ENCODE assay signal across 11 cellular contexts in genomic region chr5:115962239-115962564, GRCh38. TPM values are rescaled to one million over a fixed set of nuclear protein-coding genes. Genes with fewer than 3 reads are reported as not detected.
A peak's percentile ranks its signal among the peaks of the same experiment; 100 is the strongest.
DNase-seq lines count a peak whose midpoint lies in the region; ATAC-seq and TF ChIP-seq lines count a peak whose summit lies in the region.
"Had no signal": no experiment of that assay in that cellular context is flagged by ENCODE, and none has a peak within 500 bp of the region (broad histone marks: within the 10 kb centered on the region; RNA-seq: fewer than 3 reads in every experiment).

LVRN (plus strand) TSS chr5:115962475; CDS start chr5:115962618, 143 bp downstream.

- no peak within 1 kb of the TSS for H3K9ac ChIP-seq in duodenal mucosa (ENCODE audit: low read depth in 1 of 2, low read length in 2 of 2)

- H3K27me3 Mint-ChIP-seq in activated T-cell treated with anti-CD3 and anti-CD28 coated beads, Interleukin-2, amount 50 U/mL, for 24 hours = peaks cover 71% of the 10 kb centered on the region

- peak within 1 kb of the TSS; percentile 47 to 54 for H3K4me3 ChIP-seq in duodenal mucosa (ENCODE audit: low read depth in 1 of 2, low read length in 2 of 2)
- peak within 1 kb of the TSS; percentile 31 for H3K4me3 ChIP-seq in mesodermal cell (ENCODE audit: extremely low read depth, insufficient read depth, low read length, poor library complexity, severe bottlenecking)
- H3K4me3 ChIP-seq in transverse colon = peak within 1 kb of the TSS in 3 of 4 donors; percentile 4 to 45 (median 26)

- peaks cover 15% of the 10 kb centered on the region for H3K4me1 Mint-ChIP-seq in activated T-cell treated with anti-CD3 and anti-CD28 coated beads, Interleukin-2, amount 50 U/mL, for 24 hours (ENCODE audit: low read depth)

- no peaks in the 10 kb centered on the region for H3K36me3 Mint-ChIP-seq in activated T-cell treated with anti-CD3 and anti-CD28 coated beads, Interleukin-2, amount 50 U/mL, for 24 hours (ENCODE audit: low read depth)

- WGBS in mesodermal cell (ENCODE audit: insufficient coverage in 2 of 2), 2 experiments = 0 to 16% methylated on average over 5 to 8 of the region's 18 CpGs
- WGBS in transverse colon (ENCODE audit: low coverage in 1 of 2), 2 donors = 28% methylated on average over 15 of the region's 18 CpGs; no CpG with 5 or more reads in 1 of the 2 donors

- no peak within 1 kb of the TSS for H3K27ac Mint-ChIP-seq in activated T-cell treated with anti-CD3 and anti-CD28 coated beads, Interleukin-2, amount 50 U/mL, for 24 hours

- ATAC-seq in HG03108 (IDR thresholded peaks at IDR 0.05; ENCODE audit: unreplicated experiment) (no peak), GM19397 (IDR thresholded peaks at IDR 0.05; ENCODE audit: unreplicated experiment) (no peak)

- no peak for DNase-seq in activated T-cell treated with anti-CD3 and anti-CD28 coated beads, Interleukin-2, amount 50 U/mL, for 24 hours
- DNase-seq in activated T-cell treated with anti-CD3 and anti-CD28 coated beads for 4 hours (no peak), transverse colon (no peak), UCSD-AML1 (lab: John Stamatoyannopoulos, UW; ENCODE audit: unreplicated experiment) (no peak)
- DNase-seq: ACHN, KBM-7, OCI-M1 had no signal

- no peaks in the 10 kb centered on the region for H3K9me3 Mint-ChIP-seq in activated T-cell treated with anti-CD3 and anti-CD28 coated beads, Interleukin-2, amount 50 U/mL, for 24 hours

- no peak for TF ChIP-seq POLR2A in transverse colon (IDR thresholded peaks at IDR 0.05)

- H3K27ac ChIP-seq in duodenal mucosa (ENCODE audit: low read depth, low read length) = no peak within 1 kb of the TSS
- H3K27ac ChIP-seq in mesodermal cell (ENCODE audit: low read depth, low read length, severe bottlenecking) = no peak within 1 kb of the TSS
- H3K27ac ChIP-seq in transverse colon = no peak within 1 kb of the TSS

- no peak for TF ChIP-seq EP300 in transverse colon (IDR thresholded peaks at IDR 0.05; ENCODE audit: low read depth)

- TF ChIP-seq CTCF in transverse colon (IDR thresholded peaks at IDR 0.05) = no peak

- H3K36me3 ChIP-seq in duodenal mucosa (ENCODE audit: control insufficient read depth in 1 of 2, insufficient read depth in 2 of 2, low read length in 2 of 2) (no peaks in the 10 kb centered on the region), mesodermal cell (ENCODE audit: control insufficient read depth, insufficient read depth, low read length) (no peaks in the 10 kb centered on the region), transverse colon (no peaks in the 10 kb centered on the region)

- H3K27me3 ChIP-seq in duodenal mucosa (ENCODE audit: control insufficient read depth in 1 of 2, insufficient read depth in 2 of 2, low read length in 2 of 2) = peaks cover 36 to 65% of the 10 kb centered on the region in 2 donors
- peaks cover 81% of the 10 kb centered on the region for H3K27me3 ChIP-seq in transverse colon

- H3K9me3 ChIP-seq in duodenal mucosa (ENCODE audit: control insufficient read depth in 1 of 2, low read length in 2 of 2) (no peaks in the 10 kb centered on the region), mesodermal cell (ENCODE audit: control insufficient read depth, low read length) (no peaks in the 10 kb centered on the region), transverse colon (no peaks in the 10 kb centered on the region)

- H3K4me3 Mint-ChIP-seq in activated T-cell treated with anti-CD3 and anti-CD28 coated beads, Interleukin-2, amount 50 U/mL, for 24 hours = peak within 1 kb of the TSS; percentile 20

- H3K4me1 ChIP-seq in duodenal mucosa (ENCODE audit: control insufficient read depth in 1 of 2, insufficient read depth in 2 of 2, low read length in 2 of 2) (peaks cover 5 to 9% of the 10 kb centered on the region in 2 donors), mesodermal cell (ENCODE audit: control insufficient read depth, insufficient read depth, low read length, poor library complexity, severe bottlenecking) (peaks cover 3% of the 10 kb centered on the region), transverse colon (peaks cover 0 to 20% (median 19%) of the 10 kb centered on the region in 4 donors)

- in situ Hi-C loops in transverse colon (cut with MboI; ENCODE audit: low pct_ligation_motif_present in 1 of 4, low pct_unique_long_range_greater_than_20kb in 1 of 4, low sequenced_read_pairs in 3 of 4) = no loop called here

- intact Hi-C loops in transverse colon (cut with DNase I; ENCODE audit: low total_unique reads) = no loop called here

RNA-seq across cellular contexts. Expression of gene LVRN, which starts in this region (rescaled TPM):
- polyA plus RNA-seq in mesodermal cell (2013, experiment 1 of 2) = 0.63 TPM
- 0.81 TPM for polyA plus RNA-seq in mesodermal cell (2013, experiment 2 of 2)
- 1 to 10 TPM in 2 of 4 donors, not detected in 2; 1.4 to 7.6 TPM for total RNA-seq in transverse colon
